ENCODE assay signal across 2 cellular contexts in the genomic region with DNA sequence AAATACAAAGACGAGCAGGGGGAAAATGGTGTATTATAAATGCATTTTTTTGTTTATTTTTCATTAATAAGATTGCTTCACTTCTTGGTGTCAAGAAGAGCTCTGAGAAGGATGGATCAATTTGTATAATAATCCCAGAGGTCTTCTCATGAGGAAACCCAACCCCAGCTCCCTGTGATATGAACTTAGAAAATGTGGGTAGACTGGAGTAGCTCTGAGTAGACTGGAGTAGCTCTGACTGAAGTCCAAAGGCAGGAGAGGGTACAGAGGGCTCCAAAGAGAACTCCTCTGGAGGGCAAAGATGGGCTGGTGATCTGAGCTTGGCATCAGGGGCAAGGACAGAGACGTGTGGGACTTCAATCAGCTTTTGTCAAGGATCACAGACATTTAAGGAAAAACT.
A peak's percentile ranks its signal among the peaks of the same experiment; 100 is the strongest.
TF ChIP-seq lines count a peak whose summit lies in the region.

No MANE protein-coding gene starts in this region.

TF ChIP-seq in HEK293, 187 proteins besides CTCF, POLR2A, EP300 and RAD21 (continued from another document):
- TF ChIP-seq ZNF629 (tag by site-specific recombination; IDR thresholded peaks at IDR 0.05), result no peak

TF ChIP-seq in K562, 482 proteins besides CTCF, POLR2A, EP300 and RAD21:
- TF ChIP-seq CEBPG (CRISPR knock-in tag; IDR thresholded peaks at IDR 0.05), result no peak
- TF ChIP-seq CEBPG (tag; conservative IDR thresholded peaks at IDR 0.05 in 1 of 2, IDR thresholded peaks at IDR 0.05 in 1 of 2), result 0 out of 4 replicates have a peak, but pooled peaks have one; percentile 21 to 22
- no peak for TF ChIP-seq GATAD2A (IDR thresholded peaks at IDR 0.05)
- no peak for TF ChIP-seq MYNN (IDR thresholded peaks at IDR 0.05)
- no peak for TF ChIP-seq MYNN (CRISPR knock-in tag; IDR thresholded peaks at IDR 0.05)
